Comparison of ENCODE assay signal across 7 cellular contexts in the genomic region with DNA sequence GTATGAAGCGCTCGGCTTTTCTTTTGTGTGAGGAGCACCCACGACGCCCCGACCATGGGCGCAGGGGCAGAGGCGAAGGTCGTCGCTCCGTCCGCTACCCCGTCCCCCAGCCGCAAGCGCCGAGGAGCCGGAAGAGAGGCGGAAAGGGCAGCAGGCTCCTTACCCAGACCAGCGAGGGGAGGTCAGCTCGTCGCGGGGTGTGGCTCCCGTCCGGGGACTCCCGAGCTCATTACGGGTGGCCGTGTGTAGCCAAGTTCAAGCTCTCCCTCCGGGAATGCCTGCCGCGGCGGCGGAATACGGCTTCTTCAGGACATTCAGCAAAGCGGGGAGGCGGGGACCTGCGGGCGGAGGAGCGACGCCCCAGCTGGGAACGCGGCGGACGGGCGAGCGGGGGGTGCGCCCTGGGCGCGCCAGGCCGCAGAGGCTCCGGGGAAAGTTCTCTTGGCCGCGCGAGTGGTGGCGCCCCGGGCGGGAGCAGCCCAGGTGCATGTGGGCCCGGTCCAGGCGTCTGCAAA. TPM values are rescaled to one million over a fixed set of nuclear protein-coding genes. Genes with fewer than 3 reads are reported as not detected.
DNase-seq lines count a peak whose midpoint lies in the region; ATAC-seq and TF ChIP-seq lines count a peak whose summit lies in the region.

No MANE protein-coding gene starts in this region.

- no peaks in the 10 kb centered on the region for H3K9me3 ChIP-seq in esophagus muscularis mucosa

- TF ChIP-seq CTCF in esophagus muscularis mucosa (IDR thresholded peaks at IDR 0.05) = no peak

- H3K36me3 ChIP-seq in esophagus muscularis mucosa = no peaks in the 10 kb centered on the region

- peaks cover 11 to 25% (median 16%) of the 10 kb centered on the region in 4 donors for H3K4me1 ChIP-seq in esophagus muscularis mucosa

- no peak for TF ChIP-seq POLR2A in esophagus muscularis mucosa (IDR thresholded peaks at IDR 0.05; ENCODE audit: low read depth)

- TF ChIP-seq EP300 in esophagus muscularis mucosa (IDR thresholded peaks at IDR 0.05) = no peak

- peak overlapping the region; percentile 73 to 97 (median 86) for H3K4me3 ChIP-seq in esophagus muscularis mucosa

- peak overlapping the region; percentile 79 to 87 (median 84) for H3K27ac ChIP-seq in esophagus muscularis mucosa (replicated peaks in 1 of 4)

- intact Hi-C loops in esophagus muscularis mucosa (cut with DNase I) = loop anchor here (2.0 to 5.0 kb wide), 3 partner anchors 209 to 252 kb away; no protein-coding TSS in a partner anchor

- DNase-seq in ELR (ENCODE audit: low read depth) = peak; percentile 10
- DNase-seq in T1000 (lab: John Stamatoyannopoulos, UW) = peak; percentile 45
- no peak for DNase-seq in esophagus muscularis mucosa (ENCODE audit: extremely low spot score)
- peak; percentile 9 for DNase-seq in myocyte (ENCODE audit: low read depth)
- no peak for DNase-seq in inferior parietal cortex (ENCODE audit: extremely low spot score)

- WGBS in esophagus muscularis mucosa = 0% methylated on average over 25 of the region's 57 CpGs

- ATAC-seq in GM19463 (IDR thresholded peaks at IDR 0.05; ENCODE audit: unreplicated experiment) (peak; percentile 33), HG03457 (IDR thresholded peaks at IDR 0.05; ENCODE audit: unreplicated experiment) (peak; percentile 18)

- no peaks in the 10 kb centered on the region for H3K27me3 ChIP-seq in esophagus muscularis mucosa

RNA-seq across cellular contexts. Expression of a gene that starts 0.6 kb away (rescaled TPM):
- 10 to 100 TPM in 3 of 4 donors, 1 to 10 TPM in 1; 8.3 to 33.8 (median 21.6) TPM for total RNA-seq in esophagus muscularis mucosa
- 0.86 TPM in 1 of 2 replicates, not detected in the other for total RNA-seq in myocyte
- 0.05 TPM for polyA plus RNA-seq in myocyte (2012)

Comparison
In these comparisons a context has a peak if more than half of its experiments do, and no peak if none do; other contexts are left out.
1. DNase-seq: peak in ELR (single experiment), T1000 (single experiment) and myocyte (single experiment); none in esophagus muscularis mucosa (single experiment) and inferior parietal cortex (single experiment).